Comparison of ENCODE assay signal across 24 cellular contexts in genomic region chr11:36103933-36104530, GRCh38.
DNase-seq lines count a peak whose midpoint lies in the region; ATAC-seq, FAIRE-seq and TF ChIP-seq lines count a peak whose summit lies in the region.
"Had no signal": no experiment of that assay in that cellular context is flagged by ENCODE, and none has a peak within 500 bp of the region (broad histone marks: within the 10 kb centered on the region; RNA-seq: fewer than 3 reads in every experiment).

No MANE protein-coding gene starts in this region.

- H3K36me3 Mint-ChIP-seq in GM23338 (ENCODE audit: low read depth) (peaks cover 58% of the 10 kb centered on the region), neural progenitor cell (peaks cover 28% of the 10 kb centered on the region)
- H3K36me3 Mint-ChIP-seq in activated CD8-positive, alpha-beta T cell treated with anti-CD3 and anti-CD28 coated beads, Interleukin-2, amount 10 ng/mL, durations not matched to agents 7 days and 5 days (ENCODE audit: low read depth): no peaks in the 10 kb centered on the region
- H3K36me3 Mint-ChIP-seq: CD4-positive, CD25-positive, alpha-beta regulatory T cell had no signal

- in situ Hi-C loops in K562 (cut with MboI): no loop called here

- no peak for DNase-seq in GM23338 (ENCODE audit: low spot score)
- DNase-seq in K562 (ENCODE audit: extremely low read depth in 1 of 4, low spot score in 3 of 4): peak in 2 of 4 experiments; percentile 27 to 57
- peak; percentile 60 to 65 for DNase-seq in erythroblast (lab: John Stamatoyannopoulos, UW)
- DNase-seq in neural progenitor cell (ENCODE audit: low spot score): no peak
- no peak for DNase-seq in Right ventricle myocardium inferior (ENCODE audit: missing footprints)
- no peak for DNase-seq in NCI-H187 treated with DMSO at 0.1 percent for 48 hours (lab: John Stamatoyannopoulos, UW)
- DNase-seq in AML-193 (lab: John Stamatoyannopoulos, UW): no peak
- no peak for DNase-seq in activated CD8-positive, alpha-beta T cell treated with anti-CD3 and anti-CD28 coated beads, Interleukin-2, amount 10 ng/mL, durations not matched to agents 7 days and 5 days
- DNase-seq: 8988T; CD4-positive, CD25-positive, alpha-beta regulatory T cell; GM23248; HCEC 1CT; KG1; MG63; NCI-H1105 treated with DMSO at 0.1 percent for 48 hours; NCI-H146; NCI-H2029; NCI-H446; NCI-H524 treated with DMSO at 0.1 percent for 48 hours; NCI-H774; SK-N-SH had no signal

- peaks cover 13% of the 10 kb centered on the region; the same call in 2 of the 3 replicates for H3K9me3 Mint-ChIP-seq in GM23338
- H3K9me3 Mint-ChIP-seq in neural progenitor cell: peaks cover 3% of the 10 kb centered on the region
- H3K9me3 Mint-ChIP-seq in activated CD8-positive, alpha-beta T cell treated with anti-CD3 and anti-CD28 coated beads, Interleukin-2, amount 10 ng/mL, durations not matched to agents 7 days and 5 days (ENCODE audit: insufficient read depth): no peaks in the 10 kb centered on the region

- no peak for FAIRE-seq in K562 (lab: Jason Lieb, UNC)
- FAIRE-seq: D721Med, RCC 7860 had no signal

- 37% methylated on average over 11 of the region's 11 CpGs for WGBS in K562 (ENCODE audit: insufficient coverage, low coverage, missing lambda C conversion rate)

- POLR2A ChIA-PET in K562 (lab: Yijun Ruan, JAX): interaction anchor here (1.2 to 3.9 kb wide), 2 partner anchors 11 to 18 kb away, joined by 3 to 15 read pairs; no protein-coding TSS in a partner anchor
- POLR2A ChIA-PET in activated CD8-positive, alpha-beta T cell treated with anti-CD3 and anti-CD28 coated beads, Interleukin-2, amount 10 ng/mL, durations not matched to agents 7 days and 5 days (lab: Charles Lee): no interaction called here

- no peaks in the 10 kb centered on the region for H3K27me3 ChIP-seq in GM23338 (ENCODE audit: insufficient read depth)
- no peaks in the 10 kb centered on the region for H3K27me3 ChIP-seq in K562 (ENCODE audit: control insufficient read depth in 2 of 2, insufficient read depth in 2 of 2, low read length in 2 of 2)
- H3K27me3 ChIP-seq in neural progenitor cell: no peaks in the 10 kb centered on the region
- H3K27me3 ChIP-seq: BLaER1, MG63 had no signal

- no peak for TF ChIP-seq EP300 in K562 (IDR thresholded peaks at IDR 0.05; ENCODE audit: low read length)

- BruUV-seq in K562 (replicated peaks; lab: Mats Ljungman, UMichigan): no TSS peak

- TF ChIP-seq RAD21 in K562 (CRISPR knock-in tag; conservative IDR thresholded peaks at IDR 0.05 in 1 of 2, IDR thresholded peaks at IDR 0.05 in 1 of 2): no peak

- no peak overlapping the region for H2AFZ ChIP-seq in GM23338
- H2AFZ ChIP-seq in K562 (ENCODE audit: low read depth, low read length): peak overlapping the region; percentile 81
- H2AFZ ChIP-seq in neural progenitor cell (replicated peaks): no peak overlapping the region
- H2AFZ ChIP-seq: GM23248 had no signal

- peak overlapping the region; percentile 72 for H3K27ac ChIP-seq in GM23338 (ENCODE audit: low read depth)
- H3K27ac ChIP-seq in K562 (ENCODE audit: extremely low read depth, low read depth, low read length): peak overlapping the region; percentile 98
- H3K27ac ChIP-seq in neural progenitor cell: peak overlapping the region; percentile 99
- H3K27ac ChIP-seq: BLaER1, GM23248 had no signal

- H3K4me2 ChIP-seq in GM23338: no peak overlapping the region
- peak overlapping the region; percentile 83; the same call in 1 of the 2 replicates for H3K4me2 ChIP-seq in K562 (ENCODE audit: insufficient read depth, low read length)
- peak overlapping the region; percentile 16 for H3K4me2 ChIP-seq in neural progenitor cell
- H3K4me2 ChIP-seq: BLaER1, SK-N-SH had no signal

- peaks cover 5% of the 10 kb centered on the region for H3K27me3 Mint-ChIP-seq in GM23338 (ENCODE audit: insufficient read depth, low read depth, poor library complexity)
- H3K27me3 Mint-ChIP-seq in neural progenitor cell (ENCODE audit: insufficient read depth, low read depth): peaks cover 2% of the 10 kb centered on the region
- peaks cover under 1% of the 10 kb centered on the region for H3K27me3 Mint-ChIP-seq in activated CD8-positive, alpha-beta T cell treated with anti-CD3 and anti-CD28 coated beads, Interleukin-2, amount 10 ng/mL, durations not matched to agents 7 days and 5 days (ENCODE audit: low read depth)
- H3K27me3 Mint-ChIP-seq: CD4-positive, CD25-positive, alpha-beta regulatory T cell had no signal

- H3K4me3 ChIP-seq in GM23338 (no peak overlapping the region), K562 (no peak overlapping the region), neural progenitor cell (no peak overlapping the region)
- H3K4me3 ChIP-seq: BLaER1, GM23248, MG63 had no signal

- H3F3A ChIP-seq in GM23338 (replicated peaks; ENCODE audit: low read depth) (peaks cover 8% of the 10 kb centered on the region), neural progenitor cell (ENCODE audit: low read depth) (peaks cover 53% of the 10 kb centered on the region)

- no peaks in the 10 kb centered on the region for H3K9me1 ChIP-seq in K562 (ENCODE audit: control insufficient read depth, insufficient read depth, low read length)

- H3K9me3 ChIP-seq in K562 (replicated peaks; ENCODE audit: control insufficient read depth, insufficient read depth, low read depth, low read length) (no peaks in the 10 kb centered on the region), neural progenitor cell (ENCODE audit: low read depth) (no peaks in the 10 kb centered on the region)
- H3K9me3 ChIP-seq: BLaER1, MG63, SK-N-SH had no signal

- H4K20me1 ChIP-seq in GM23338 (replicated peaks; ENCODE audit: insufficient read depth) (no peaks in the 10 kb centered on the region), K562 (replicated peaks; ENCODE audit: control insufficient read depth, insufficient read depth, low read length) (no peaks in the 10 kb centered on the region), neural progenitor cell (ENCODE audit: low read depth) (no peaks in the 10 kb centered on the region)

- H3K27ac Mint-ChIP-seq in GM23338 (0 out of 2 replicates have a peak overlapping the region, but pooled peaks have one; percentile 47), neural progenitor cell (peak overlapping the region; percentile 96)
- H3K27ac Mint-ChIP-seq in activated CD8-positive, alpha-beta T cell treated with anti-CD3 and anti-CD28 coated beads, Interleukin-2, amount 10 ng/mL, durations not matched to agents 7 days and 5 days: no peak overlapping the region

- TF ChIP-seq POLR2A in K562 (conservative IDR thresholded peaks at IDR 0.05) (no peak), erythroblast (IDR thresholded peaks at IDR 0.05; ENCODE audit: low read length) (no peak)

- H3K4me1 ChIP-seq in GM23338 (ENCODE audit: insufficient read depth) (peaks cover 13% of the 10 kb centered on the region), K562 (replicated peaks in 1 of 2; ENCODE audit: control insufficient read depth in 2 of 2, insufficient read depth in 2 of 2, low read length in 2 of 2) (peaks cover 26 to 58% of the 10 kb centered on the region in 2 experiments), neural progenitor cell (peaks cover 35% of the 10 kb centered on the region)
- H3K4me1 ChIP-seq: BLaER1 had no signal

- H3K9ac ChIP-seq in K562 (ENCODE audit: insufficient read depth in 1 of 2, low read depth in 2 of 2, low read length in 2 of 2) (peak overlapping the region in 1 of 2 experiments; percentile 79; a peak in 3 of 4 replicates), neural progenitor cell (no peak overlapping the region)
- H3K9ac ChIP-seq: BLaER1, GM23248, SK-N-SH had no signal

- no peak for ATAC-seq in GM23338
- ATAC-seq in K562: peak; percentile 13; the same call in 2 of the 3 replicates
- no peak for ATAC-seq in Right ventricle myocardium inferior
- no peak for ATAC-seq in activated CD8-positive, alpha-beta T cell treated with anti-CD3 and anti-CD28 coated beads, Interleukin-2, amount 10 ng/mL, durations not matched to agents 7 days and 5 days

- H3K4me3 Mint-ChIP-seq in GM23338: no peak overlapping the region
- H3K4me3 Mint-ChIP-seq in neural progenitor cell: no peak overlapping the region
- H3K4me3 Mint-ChIP-seq in activated CD8-positive, alpha-beta T cell treated with anti-CD3 and anti-CD28 coated beads, Interleukin-2, amount 10 ng/mL, durations not matched to agents 7 days and 5 days: no peak overlapping the region
- H3K4me3 Mint-ChIP-seq: CD4-positive, CD25-positive, alpha-beta regulatory T cell had no signal

- peaks cover 34% of the 10 kb centered on the region for H3K4me1 Mint-ChIP-seq in GM23338
- peaks cover 45% of the 10 kb centered on the region for H3K4me1 Mint-ChIP-seq in neural progenitor cell
- H3K4me1 Mint-ChIP-seq in activated CD8-positive, alpha-beta T cell treated with anti-CD3 and anti-CD28 coated beads, Interleukin-2, amount 10 ng/mL, durations not matched to agents 7 days and 5 days (ENCODE audit: low read depth): no peaks in the 10 kb centered on the region
- H3K4me1 Mint-ChIP-seq: CD4-positive, CD25-positive, alpha-beta regulatory T cell had no signal

- H3K36me3 ChIP-seq in GM23338 (ENCODE audit: insufficient read depth) (no peaks in the 10 kb centered on the region), K562 (ENCODE audit: control insufficient read depth, insufficient read depth, low read length) (0 out of 3 replicates have a peak, but pooled peaks cover 2% of the 10 kb centered on the region), neural progenitor cell (no peaks in the 10 kb centered on the region)

- H3K79me2 ChIP-seq in GM23338 (replicated peaks; ENCODE audit: insufficient read depth): no peaks in the 10 kb centered on the region; the same call in 1 of the 2 replicates
- peaks cover 22% of the 10 kb centered on the region for H3K79me2 ChIP-seq in K562 (ENCODE audit: control insufficient read depth, insufficient read depth, low read length)
- H3K79me2 ChIP-seq in neural progenitor cell (ENCODE audit: low read depth): peaks cover 23% of the 10 kb centered on the region

- CTCF ChIA-PET in K562 (lab: Yijun Ruan, JAX; ENCODE audit: low intra/inter-chr PET ratio): no interaction called here
- CTCF ChIA-PET in activated CD8-positive, alpha-beta T cell treated with anti-CD3 and anti-CD28 coated beads, Interleukin-2, amount 10 ng/mL, durations not matched to agents 7 days and 5 days (lab: Charles Lee): no interaction called here

- H3K9me2 ChIP-seq in GM23338 (ENCODE audit: insufficient read depth): 0 out of 2 replicates have a peak, but pooled peaks cover 6% of the 10 kb centered on the region
- H3K9me2 ChIP-seq: SK-N-SH had no signal

- intact Hi-C loops in K562 (cut with micrococcal nuclease): loop anchor here (2.0 kb wide), 1 partner anchor 61 kb away; no protein-coding TSS in a partner anchor
- intact Hi-C loops in Right ventricle myocardium inferior (cut with DNase I): no loop called here

- TF ChIP-seq CTCF in GM23338 (conservative IDR thresholded peaks at IDR 0.05; ENCODE audit: low read depth in 2 of 2) (no peak), K562 (IDR thresholded peaks at IDR 0.05 in 2 of 3, conservative IDR thresholded peaks at IDR 0.05 in 1 of 3; ENCODE audit: insufficient read depth in 2 of 3, low read depth in 1 of 3, low read length in 3 of 3) (no peak), neural progenitor cell (IDR thresholded peaks at IDR 0.05) (no peak)

TF ChIP-seq in GM23338, 12 proteins besides CTCF, POLR2A, EP300 and RAD21 (continues in another document):
- no peak for TF ChIP-seq ZNF331 (CRISPR knock-in tag; IDR thresholded peaks at IDR 0.05; ENCODE audit: low read depth)

Comparison
In these comparisons a context has a peak if more than half of its experiments do, and no peak if none do; other contexts are left out.
1. DNase-seq: peak in erythroblast (2 of 2); none in GM23338 (single experiment), neural progenitor cell (single experiment), Right ventricle myocardium inferior (single experiment), NCI-H187 treated with DMSO at 0.1 percent for 48 hours (single experiment), AML-193 (0 of 2) and activated CD8-positive, alpha-beta T cell treated with anti-CD3 and anti-CD28 coated beads, Interleukin-2, amount 10 ng/mL, durations not matched to agents 7 days and 5 days (single experiment).
2. Peak in every context shown above with its lines, with median percentiles within 50 percentile points of each other: H3K27ac ChIP-seq.